In genomic region chr3:30598663-30599545, GRCh38 we compare ENCODE assay signal across 13 cellular contexts. TPM values are rescaled to one million over a fixed set of nuclear protein-coding genes. Genes with fewer than 3 reads are reported as not detected.
DNase-seq lines count a peak whose midpoint lies in the region; ATAC-seq, FAIRE-seq and TF ChIP-seq lines count a peak whose summit lies in the region.
"Had no signal": no experiment of that assay in that cellular context is flagged by ENCODE, and none has a peak within 500 bp of the region (broad histone marks: within the 10 kb centered on the region; RNA-seq: fewer than 3 reads in every experiment).

No MANE protein-coding gene starts in this region.

- H3K9ac ChIP-seq in OCI-LY1 (ENCODE audit: low read length): 0 out of 2 replicates have a peak overlapping the region, but pooled peaks have one; percentile 10
- no peak overlapping the region for H3K9ac ChIP-seq in mammary epithelial cell (ENCODE audit: insufficient read depth, low read length)
- H3K9ac ChIP-seq in kidney (ENCODE audit: low read length in 2 of 2): no peak overlapping the region

- DNase-seq in activated T-cell treated with anti-CD3 and anti-CD28 coated beads, Interleukin-2, amount 50 U/mL, for 24 hours: no peak
- DNase-seq in activated T-cell treated with anti-CD3 and anti-CD28 coated beads for 4 hours: no peak
- DNase-seq in mammary epithelial cell: no peak
- DNase-seq in kidney: no peak
- no peak for DNase-seq in left cardiac atrium
- no peak for DNase-seq in KBM-7
- DNase-seq: activated CD8-positive, alpha-beta memory T cell treated with anti-CD3 and anti-CD28 coated beads for 24 hours; dorsolateral prefrontal cortex; pancreas; uterus had no signal

- no peak overlapping the region for H3K4me3 Mint-ChIP-seq in activated T-cell treated with anti-CD3 and anti-CD28 coated beads, Interleukin-2, amount 50 U/mL, for 24 hours
- no peak overlapping the region for H3K4me3 Mint-ChIP-seq in stimulated activated naive CD8-positive, alpha-beta T cell treated with anti-CD3 and anti-CD28 coated beads, Interleukin-15, Interleukin-2, amounts not matched to agents 100 ng/mL and 50 ng/mL, for 24 hours
- H3K4me3 Mint-ChIP-seq: mesothelial cell of epicardium had no signal

- no peak overlapping the region for H3K4me3 ChIP-seq in OCI-LY1 (ENCODE audit: low read depth, low read length, poor library complexity, severe bottlenecking)
- no peak overlapping the region for H3K4me3 ChIP-seq in mammary epithelial cell (replicated peaks in 1 of 3; ENCODE audit: insufficient read depth in 1 of 3, low read depth in 2 of 3, low read length in 3 of 3)
- H3K4me3 ChIP-seq in kidney (ENCODE audit: low read length in 2 of 2): no peak overlapping the region
- H3K4me3 ChIP-seq: dorsolateral prefrontal cortex, pancreas, uterus had no signal

- FAIRE-seq in kidney (lab: Jason Lieb, UNC): no peak

- dilution Hi-C loops in mammary epithelial cell (cut with HindIII; ENCODE audit: low sequenced_read_pairs): loop anchor here (5.0 kb wide), 1 partner anchor 87 kb away; no protein-coding TSS in a partner anchor

- CTCF ChIA-PET in mammary epithelial cell (lab: Charles Lee; ENCODE audit: low non-redundant PET): no interaction called here

- no peaks in the 10 kb centered on the region for H3K79me2 ChIP-seq in OCI-LY1 (ENCODE audit: insufficient read depth, low read length)
- no peaks in the 10 kb centered on the region for H3K79me2 ChIP-seq in mammary epithelial cell (ENCODE audit: insufficient read depth, low read length)

- H3K4me1 ChIP-seq in OCI-LY1 (ENCODE audit: insufficient read depth, low read length, severe bottlenecking) (peaks cover 53% of the 10 kb centered on the region), mammary epithelial cell (ENCODE audit: insufficient read depth, low read length) (peaks cover 35% of the 10 kb centered on the region), kidney (ENCODE audit: control insufficient read depth in 1 of 2, insufficient read depth in 1 of 2, low read depth in 1 of 2, low read length in 2 of 2) (peaks cover 7 to 8% of the 10 kb centered on the region in 2 donors)
- H3K4me1 ChIP-seq: uterus had no signal

- no peak for TF ChIP-seq CTCF in OCI-LY1 (IDR thresholded peaks at IDR 0.05; ENCODE audit: low read length)
- TF ChIP-seq CTCF in mammary epithelial cell (conservative IDR thresholded peaks at IDR 0.05 in 1 of 2, IDR thresholded peaks at IDR 0.05 in 1 of 2; ENCODE audit: extremely low read depth in 1 of 2, insufficient read depth in 1 of 2, low read depth in 1 of 2, low read length in 2 of 2): no peak
- TF ChIP-seq CTCF in kidney (IDR thresholded peaks at IDR 0.05; ENCODE audit: borderline replicate concordance, extremely low read depth, insufficient read depth): no peak

- no peaks in the 10 kb centered on the region for H3F3A ChIP-seq in OCI-LY1 (ENCODE audit: insufficient read depth, low read length)

- intact Hi-C loops in mammary epithelial cell (cut with micrococcal nuclease) (no loop called here), kidney (cut with DNase I) (no loop called here), left cardiac atrium (cut with DNase I) (no loop called here)

- H3K4me2 ChIP-seq in OCI-LY1 (ENCODE audit: low read length) (peak overlapping the region; percentile 3), mammary epithelial cell (ENCODE audit: insufficient read depth, low read depth, low read length) (no peak overlapping the region)

- H3K9me3 Mint-ChIP-seq in activated T-cell treated with anti-CD3 and anti-CD28 coated beads, Interleukin-2, amount 50 U/mL, for 24 hours: peaks cover 2% of the 10 kb centered on the region
- H3K9me3 Mint-ChIP-seq in stimulated activated naive CD8-positive, alpha-beta T cell treated with anti-CD3 and anti-CD28 coated beads, Interleukin-15, Interleukin-2, amounts not matched to agents 100 ng/mL and 50 ng/mL, for 24 hours: peaks cover 6% of the 10 kb centered on the region

- H3K4me1 Mint-ChIP-seq in activated T-cell treated with anti-CD3 and anti-CD28 coated beads, Interleukin-2, amount 50 U/mL, for 24 hours (ENCODE audit: low read depth): peaks cover 54% of the 10 kb centered on the region
- peaks cover 58% of the 10 kb centered on the region for H3K4me1 Mint-ChIP-seq in stimulated activated naive CD8-positive, alpha-beta T cell treated with anti-CD3 and anti-CD28 coated beads, Interleukin-15, Interleukin-2, amounts not matched to agents 100 ng/mL and 50 ng/mL, for 24 hours (ENCODE audit: low read depth)

- ATAC-seq in left cardiac atrium: no peak
- ATAC-seq: pancreas had no signal

- no peaks in the 10 kb centered on the region for H3K27me3 Mint-ChIP-seq in activated T-cell treated with anti-CD3 and anti-CD28 coated beads, Interleukin-2, amount 50 U/mL, for 24 hours
- no peaks in the 10 kb centered on the region for H3K27me3 Mint-ChIP-seq in stimulated activated naive CD8-positive, alpha-beta T cell treated with anti-CD3 and anti-CD28 coated beads, Interleukin-15, Interleukin-2, amounts not matched to agents 100 ng/mL and 50 ng/mL, for 24 hours

- no peaks in the 10 kb centered on the region for H3K27me3 ChIP-seq in OCI-LY1 (ENCODE audit: insufficient read depth, low read length)
- no peaks in the 10 kb centered on the region for H3K27me3 ChIP-seq in mammary epithelial cell (ENCODE audit: insufficient read depth, low read length)
- H3K27me3 ChIP-seq: pancreas, uterus had no signal

- peak overlapping the region; percentile 33 for H3K27ac Mint-ChIP-seq in activated T-cell treated with anti-CD3 and anti-CD28 coated beads, Interleukin-2, amount 50 U/mL, for 24 hours
- H3K27ac Mint-ChIP-seq in stimulated activated naive CD8-positive, alpha-beta T cell treated with anti-CD3 and anti-CD28 coated beads, Interleukin-15, Interleukin-2, amounts not matched to agents 100 ng/mL and 50 ng/mL, for 24 hours: peak overlapping the region; percentile 23
- H3K27ac Mint-ChIP-seq: mesothelial cell of epicardium had no signal

- H2AFZ ChIP-seq in OCI-LY1 (ENCODE audit: low read length) (peak overlapping the region; percentile 76; the same call in 1 of the 2 replicates), mammary epithelial cell (ENCODE audit: low read depth, low read length) (peak overlapping the region; percentile 18)

- H4K20me1 ChIP-seq in OCI-LY1 (ENCODE audit: insufficient read depth, low read length): no peaks in the 10 kb centered on the region
- H4K20me1 ChIP-seq in mammary epithelial cell (ENCODE audit: insufficient read depth, low read length): no peaks in the 10 kb centered on the region

- H3K36me3 Mint-ChIP-seq in activated T-cell treated with anti-CD3 and anti-CD28 coated beads, Interleukin-2, amount 50 U/mL, for 24 hours (ENCODE audit: low read depth): no peaks in the 10 kb centered on the region
- no peaks in the 10 kb centered on the region for H3K36me3 Mint-ChIP-seq in stimulated activated naive CD8-positive, alpha-beta T cell treated with anti-CD3 and anti-CD28 coated beads, Interleukin-15, Interleukin-2, amounts not matched to agents 100 ng/mL and 50 ng/mL, for 24 hours (ENCODE audit: low read depth)

- no peaks in the 10 kb centered on the region for H3K9me2 ChIP-seq in OCI-LY1 (ENCODE audit: low read depth, low read length)

- H3K9me3 ChIP-seq in OCI-LY1 (ENCODE audit: low read length): no peaks in the 10 kb centered on the region
- H3K9me3 ChIP-seq in mammary epithelial cell (replicated peaks; ENCODE audit: insufficient read depth, low read length): no peaks in the 10 kb centered on the region
- no peaks in the 10 kb centered on the region for H3K9me3 ChIP-seq in kidney (ENCODE audit: control insufficient read depth in 1 of 2, low read length in 2 of 2)
- H3K9me3 ChIP-seq: pancreas, uterus had no signal

- WGBS in mammary epithelial cell (ENCODE audit: low coverage, missing lambda C conversion rate): 96% methylated on average over 3 of the region's 3 CpGs

- H3K36me3 ChIP-seq in OCI-LY1 (ENCODE audit: insufficient read depth, low read length): no peaks in the 10 kb centered on the region
- no peaks in the 10 kb centered on the region for H3K36me3 ChIP-seq in mammary epithelial cell (ENCODE audit: insufficient read depth, low read length)
- H3K36me3 ChIP-seq in kidney (ENCODE audit: control insufficient read depth in 1 of 2, insufficient read depth in 2 of 2, low read length in 2 of 2): no peaks in the 10 kb centered on the region
- H3K36me3 ChIP-seq: pancreas, uterus had no signal

- peak overlapping the region; percentile 72 for H3K27ac ChIP-seq in OCI-LY1 (ENCODE audit: low read depth, low read length, poor library complexity, severe bottlenecking)
- H3K27ac ChIP-seq in mammary epithelial cell (ENCODE audit: insufficient read depth, low read depth, low read length): peak overlapping the region; percentile 100
- H3K27ac ChIP-seq in kidney (ENCODE audit: low read depth in 2 of 2, low read length in 2 of 2): peak overlapping the region in 1 of 2 donors; percentile 16
- H3K27ac ChIP-seq: dorsolateral prefrontal cortex had no signal

- in situ Hi-C loops in mammary epithelial cell (cut with MboI; ENCODE audit: low sequenced_read_pairs in 2 of 2): no loop called here
- in situ Hi-C loops in KBM-7 (cut with MboI; ENCODE audit: low pct_unique_long_range_greater_than_20kb, low sequenced_read_pairs): no loop called here

- no TSS peak for BruUV-seq in mammary epithelial cell (replicated peaks; lab: Mats Ljungman, UMichigan)

RNA-seq across cellular contexts. Expression of gene TGFBR2, which starts 7.5 kb away (rescaled TPM):
- total RNA-seq in mammary epithelial cell (100 to 1,000 TPM; 149 to 179 TPM), kidney (243 TPM), left cardiac atrium (100 to 1,000 TPM; 234 to 243 TPM)
- polyA plus RNA-seq in mammary epithelial cell (289 TPM), kidney (ENCODE audit: insufficient read depth, low read depth, low replicate concordance) (81.8 TPM)
- polyA minus RNA-seq in mammary epithelial cell: 320 TPM
